2 cellular contexts compared by ENCODE assay signal in the genomic region with DNA sequence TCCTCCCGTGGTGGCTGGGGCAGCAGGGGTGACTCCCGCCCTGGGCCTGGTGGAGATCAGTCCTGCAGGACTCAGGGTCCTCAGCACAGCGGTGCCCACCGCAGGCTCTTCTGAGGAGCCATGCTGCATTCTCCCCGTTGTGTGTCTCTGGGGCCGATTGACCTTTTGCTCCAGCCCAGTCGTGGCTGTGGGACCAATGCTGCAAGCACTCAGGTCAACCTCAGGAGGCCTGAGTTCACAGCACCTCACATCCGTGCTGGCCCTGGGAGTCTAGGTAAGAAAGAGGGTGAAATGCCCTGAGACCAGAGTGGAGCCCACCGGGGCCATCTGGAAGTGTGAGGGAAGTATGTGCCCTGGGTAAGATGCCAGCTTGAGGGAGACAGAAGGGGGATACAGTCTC.
TF ChIP-seq lines count a peak whose summit lies in the region.

No MANE protein-coding gene starts in this region.

TF ChIP-seq in HepG2, 621 proteins besides CTCF, POLR2A, EP300 and RAD21:
- TF ChIP-seq, protein P1, sequence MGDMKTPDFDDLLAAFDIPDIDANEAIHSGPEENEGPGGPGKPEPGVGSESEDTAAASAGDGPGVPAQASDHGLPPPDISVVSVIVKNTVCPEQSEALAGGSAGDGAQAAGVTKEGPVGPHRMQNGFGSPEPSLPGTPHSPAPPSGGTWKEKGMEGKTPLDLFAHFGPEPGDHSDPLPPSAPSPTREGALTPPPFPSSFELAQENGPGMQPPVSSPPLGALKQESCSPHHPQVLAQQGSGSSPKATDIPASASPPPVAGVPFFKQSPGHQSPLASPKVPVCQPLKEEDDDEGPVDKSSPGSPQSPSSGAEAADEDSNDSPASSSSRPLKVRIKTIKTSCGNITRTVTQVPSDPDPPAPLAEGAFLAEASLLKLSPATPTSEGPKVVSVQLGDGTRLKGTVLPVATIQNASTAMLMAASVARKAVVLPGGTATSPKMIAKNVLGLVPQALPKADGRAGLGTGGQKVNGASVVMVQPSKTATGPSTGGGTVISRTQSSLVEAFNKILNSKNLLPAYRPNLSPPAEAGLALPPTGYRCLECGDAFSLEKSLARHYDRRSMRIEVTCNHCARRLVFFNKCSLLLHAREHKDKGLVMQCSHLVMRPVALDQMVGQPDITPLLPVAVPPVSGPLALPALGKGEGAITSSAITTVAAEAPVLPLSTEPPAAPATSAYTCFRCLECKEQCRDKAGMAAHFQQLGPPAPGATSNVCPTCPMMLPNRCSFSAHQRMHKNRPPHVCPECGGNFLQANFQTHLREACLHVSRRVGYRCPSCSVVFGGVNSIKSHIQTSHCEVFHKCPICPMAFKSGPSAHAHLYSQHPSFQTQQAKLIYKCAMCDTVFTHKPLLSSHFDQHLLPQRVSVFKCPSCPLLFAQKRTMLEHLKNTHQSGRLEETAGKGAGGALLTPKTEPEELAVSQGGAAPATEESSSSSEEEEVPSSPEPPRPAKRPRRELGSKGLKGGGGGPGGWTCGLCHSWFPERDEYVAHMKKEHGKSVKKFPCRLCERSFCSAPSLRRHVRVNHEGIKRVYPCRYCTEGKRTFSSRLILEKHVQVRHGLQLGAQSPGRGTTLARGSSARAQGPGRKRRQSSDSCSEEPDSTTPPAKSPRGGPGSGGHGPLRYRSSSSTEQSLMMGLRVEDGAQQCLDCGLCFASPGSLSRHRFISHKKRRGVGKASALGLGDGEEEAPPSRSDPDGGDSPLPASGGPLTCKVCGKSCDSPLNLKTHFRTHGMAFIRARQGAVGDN (CRISPR knock-in tag; IDR thresholded peaks at IDR 0.05), result 0 out of 2 replicates have a peak, but pooled peaks have one; percentile 12
- TF ChIP-seq CREM (IDR thresholded peaks at IDR 0.05) (no peak), CREM (CRISPR knock-in tag; IDR thresholded peaks at IDR 0.05) (no peak), WIZ (CRISPR knock-in tag; IDR thresholded peaks at IDR 0.05) (no peak)

TF ChIP-seq in H1, 55 proteins besides CTCF, POLR2A, EP300 and RAD21:
- TF ChIP-seq, protein P2, sequence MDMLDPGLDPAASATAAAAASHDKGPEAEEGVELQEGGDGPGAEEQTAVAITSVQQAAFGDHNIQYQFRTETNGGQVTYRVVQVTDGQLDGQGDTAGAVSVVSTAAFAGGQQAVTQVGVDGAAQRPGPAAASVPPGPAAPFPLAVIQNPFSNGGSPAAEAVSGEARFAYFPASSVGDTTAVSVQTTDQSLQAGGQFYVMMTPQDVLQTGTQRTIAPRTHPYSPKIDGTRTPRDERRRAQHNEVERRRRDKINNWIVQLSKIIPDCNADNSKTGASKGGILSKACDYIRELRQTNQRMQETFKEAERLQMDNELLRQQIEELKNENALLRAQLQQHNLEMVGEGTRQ (IDR thresholded peaks at IDR 0.05; ENCODE audit: low read length), result no peak
- TF ChIP-seq, protein P3, sequence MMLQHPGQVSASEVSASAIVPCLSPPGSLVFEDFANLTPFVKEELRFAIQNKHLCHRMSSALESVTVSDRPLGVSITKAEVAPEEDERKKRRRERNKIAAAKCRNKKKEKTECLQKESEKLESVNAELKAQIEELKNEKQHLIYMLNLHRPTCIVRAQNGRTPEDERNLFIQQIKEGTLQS (IDR thresholded peaks at IDR 0.05; ENCODE audit: insufficient read depth, low read depth, low read length), result no peak
- no peak for TF ChIP-seq CTBP2 (IDR thresholded peaks at IDR 0.05; ENCODE audit: borderline replicate concordance, insufficient read depth, insufficient read length, low read length)
